Comparison of ENCODE assay signal across 2 cellular contexts in genomic region chr17:42937712-42938596, GRCh38.
TF ChIP-seq lines count a peak whose summit lies in the region.

No MANE protein-coding gene starts in this region.

TF ChIP-seq in IMR-90, 13 proteins besides CTCF, POLR2A, EP300 and RAD21:
- TF ChIP-seq SMC3 (IDR thresholded peaks at IDR 0.05; ENCODE audit: low read depth, low read length), result peak; percentile 96
- no peak for TF ChIP-seq FOS (IDR thresholded peaks at IDR 0.05; ENCODE audit: low read depth, low read length)
TF ChIP-seq in IMR-90: peak in this region for 1.

TF ChIP-seq in K562, 482 proteins besides CTCF, POLR2A, EP300 and RAD21:
- TF ChIP-seq FOXA3 (CRISPR knock-in tag; conservative IDR thresholded peaks at IDR 0.05 in 1 of 2, IDR thresholded peaks at IDR 0.05 in 1 of 2) (no peak), DEAF1 (CRISPR knock-in tag; IDR thresholded peaks at IDR 0.05) (peak; percentile 82), CHD7 (IDR thresholded peaks at IDR 0.05; ENCODE audit: low read depth, low read length) (no peak), SMC3 (conservative IDR thresholded peaks at IDR 0.05; ENCODE audit: insufficient read depth, low read depth, low read length) (peak; percentile 88), STAG1 (CRISPR knock-in tag; IDR thresholded peaks at IDR 0.05; ENCODE audit: borderline replicate concordance) (peak; percentile 60; the same call in 1 of the 2 replicates), RCOR1 (IDR thresholded peaks at IDR 0.05; ENCODE audit: borderline replicate concordance in 1 of 2, low read depth in 2 of 2, low read length in 2 of 2) (peak in 1 of 2 experiments; percentile 49; a peak in 1 of 4 replicates), MED1 (CRISPR knock-in tag; IDR thresholded peaks at IDR 0.05; ENCODE audit: borderline replicate concordance) (no peak), BRD9 (IDR thresholded peaks at IDR 0.05; ENCODE audit: low read depth, partially characterized antibody) (no peak), ZFPM2 (CRISPR knock-in tag; IDR thresholded peaks at IDR 0.05) (no peak), ZNF780A (CRISPR knock-in tag; IDR thresholded peaks at IDR 0.05) (no peak), TFAM (CRISPR knock-in tag; conservative IDR thresholded peaks at IDR 0.05) (no peak), KHSRP (IDR thresholded peaks at IDR 0.05) (no peak), CC2D1A (IDR thresholded peaks at IDR 0.05) (0 out of 2 replicates have a peak, but pooled peaks have one; percentile 39), ZNF384 (IDR thresholded peaks at IDR 0.05; ENCODE audit: low read depth, low read length) (peak; percentile 45; the same call in 1 of the 2 replicates)
- TF ChIP-seq, protein P1, sequence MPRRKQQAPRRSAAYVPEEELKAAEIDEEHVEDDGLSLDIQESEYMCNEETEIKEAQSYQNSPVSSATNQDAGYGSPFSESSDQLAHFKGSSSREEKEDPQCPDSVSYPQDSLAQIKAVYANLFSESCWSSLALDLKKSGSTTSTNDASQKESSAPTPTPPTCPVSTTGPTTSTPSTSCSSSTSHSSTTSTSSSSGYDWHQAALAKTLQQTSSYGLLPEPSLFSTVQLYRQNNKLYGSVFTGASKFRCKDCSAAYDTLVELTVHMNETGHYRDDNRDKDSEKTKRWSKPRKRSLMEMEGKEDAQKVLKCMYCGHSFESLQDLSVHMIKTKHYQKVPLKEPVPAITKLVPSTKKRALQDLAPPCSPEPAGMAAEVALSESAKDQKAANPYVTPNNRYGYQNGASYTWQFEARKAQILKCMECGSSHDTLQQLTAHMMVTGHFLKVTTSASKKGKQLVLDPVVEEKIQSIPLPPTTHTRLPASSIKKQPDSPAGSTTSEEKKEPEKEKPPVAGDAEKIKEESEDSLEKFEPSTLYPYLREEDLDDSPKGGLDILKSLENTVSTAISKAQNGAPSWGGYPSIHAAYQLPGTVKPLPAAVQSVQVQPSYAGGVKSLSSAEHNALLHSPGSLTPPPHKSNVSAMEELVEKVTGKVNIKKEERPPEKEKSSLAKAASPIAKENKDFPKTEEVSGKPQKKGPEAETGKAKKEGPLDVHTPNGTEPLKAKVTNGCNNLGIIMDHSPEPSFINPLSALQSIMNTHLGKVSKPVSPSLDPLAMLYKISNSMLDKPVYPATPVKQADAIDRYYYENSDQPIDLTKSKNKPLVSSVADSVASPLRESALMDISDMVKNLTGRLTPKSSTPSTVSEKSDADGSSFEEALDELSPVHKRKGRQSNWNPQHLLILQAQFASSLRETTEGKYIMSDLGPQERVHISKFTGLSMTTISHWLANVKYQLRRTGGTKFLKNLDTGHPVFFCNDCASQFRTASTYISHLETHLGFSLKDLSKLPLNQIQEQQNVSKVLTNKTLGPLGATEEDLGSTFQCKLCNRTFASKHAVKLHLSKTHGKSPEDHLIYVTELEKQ (CRISPR knock-in tag; IDR thresholded peaks at IDR 0.05), result no peak
